24 cellular contexts compared by ENCODE assay signal in the genomic region with DNA sequence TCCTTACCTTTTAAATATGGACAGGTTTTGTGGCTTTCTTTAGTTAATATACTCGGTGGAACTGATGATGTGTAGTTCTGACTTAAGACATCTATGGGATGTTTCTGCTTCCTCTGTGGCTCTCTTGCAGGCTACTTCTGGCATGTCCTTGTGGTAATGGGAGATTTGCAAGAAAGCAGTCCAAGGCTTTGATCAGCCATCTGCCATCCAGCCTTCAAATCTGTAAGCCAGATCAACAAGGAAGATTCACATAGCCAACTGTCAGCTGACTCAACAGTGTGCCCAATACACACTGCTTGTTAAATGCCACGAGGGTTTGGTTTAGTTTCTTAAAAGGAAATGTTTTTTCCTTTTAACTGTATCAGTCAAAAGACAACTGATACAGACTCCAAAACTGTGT.
"Had no signal": no experiment of that assay in that cellular context is flagged by ENCODE, and none has a peak within 500 bp of the region (broad histone marks: within the 10 kb centered on the region; RNA-seq: fewer than 3 reads in every experiment).

No MANE protein-coding gene starts in this region.

- H3K4me3 Mint-ChIP-seq: activated B cell treated with CpG ODN at 0.5 μM for 24 hours; activated CD4-positive, alpha-beta T cell treated with anti-CD3 and anti-CD28 coated beads for 36 hours; activated naive CD4-positive, alpha-beta T cell treated with anti-CD3 and anti-CD28 coated beads for 36 hours; activated naive CD8-positive, alpha-beta T cell treated with anti-CD3 and anti-CD28 coated beads, Interleukin-2, amount 10 ng/mL, durations not matched to agents 7 days and 5 days; activated T-cell treated with anti-CD3 and anti-CD28 coated beads, Interleukin-2, amount 50 U/mL, for 72 hours; endodermal cell had no signal

- H3K27me3 Mint-ChIP-seq: activated B cell treated with CpG ODN at 0.5 μM for 24 hours; activated CD4-positive, alpha-beta T cell treated with anti-CD3 and anti-CD28 coated beads for 36 hours; activated naive CD8-positive, alpha-beta T cell treated with anti-CD3 and anti-CD28 coated beads, Interleukin-2, amount 10 ng/mL, durations not matched to agents 7 days and 5 days had no signal

- H3K36me3 Mint-ChIP-seq: activated naive CD8-positive, alpha-beta T cell treated with anti-CD3 and anti-CD28 coated beads, Interleukin-2, amount 10 ng/mL, durations not matched to agents 7 days and 5 days had no signal

- H3K9me3 Mint-ChIP-seq: endodermal cell had no signal

- H3K4me1 ChIP-seq: esophagus squamous epithelium, gastrocnemius medialis, sigmoid colon, spleen, upper lobe of right lung had no signal

- H3K4me1 Mint-ChIP-seq: activated B cell treated with CpG ODN at 0.5 μM for 24 hours; activated CD4-positive, alpha-beta T cell treated with anti-CD3 and anti-CD28 coated beads for 36 hours; activated naive CD8-positive, alpha-beta T cell treated with anti-CD3 and anti-CD28 coated beads, Interleukin-2, amount 10 ng/mL, durations not matched to agents 7 days and 5 days had no signal

- H3K4me3 ChIP-seq: coronary artery, esophagus squamous epithelium, gastrocnemius medialis, sigmoid colon, spleen, upper lobe of right lung had no signal

- ATAC-seq: activated CD4-positive, alpha-beta T cell treated with anti-CD3 and anti-CD28 coated beads for 36 hours; activated T-cell treated with anti-CD3 and anti-CD28 coated beads, Interleukin-2, amount 50 U/mL, for 72 hours; gastrocnemius medialis; left cardiac atrium; upper lobe of right lung had no signal

- H3K27ac ChIP-seq: coronary artery, esophagus squamous epithelium, gastrocnemius medialis, sigmoid colon, spleen, upper lobe of right lung had no signal

- H3K27me3 ChIP-seq: esophagus squamous epithelium, gastrocnemius medialis, sigmoid colon, spleen, upper lobe of right lung had no signal

- H3K9me3 ChIP-seq: esophagus squamous epithelium, gastrocnemius medialis, sigmoid colon, upper lobe of right lung had no signal

- DNase-seq: activated B cell treated with CpG ODN at 0.5 μM for 24 hours; activated CD4-positive, alpha-beta T cell treated with anti-CD3 and anti-CD28 coated beads for 36 hours; activated CD4-positive, alpha-beta T cell treated with anti-CD3 and anti-CD28 coated beads, Interleukin-2, amount 50 U/mL, for 48 hours; activated CD8-positive, alpha-beta memory T cell treated with anti-CD3 and anti-CD28 coated beads, Interleukin-2, amount 50 U/mL, for 48 hours; activated effector memory CD4-positive, alpha-beta T cell treated with Interleukin-2 at 50 U/mL for 16 hours; activated naive CD4-positive, alpha-beta T cell treated with anti-CD3 and anti-CD28 coated beads for 36 hours; activated naive CD8-positive, alpha-beta T cell treated with anti-CD3 and anti-CD28 coated beads, Interleukin-2, amount 10 ng/mL, durations not matched to agents 7 days and 5 days; activated T-cell treated with anti-CD3 and anti-CD28 coated beads, Interleukin-2, amount 50 U/mL, for 72 hours; amygdala; cerebellar nuclear complex; endodermal cell; esophagus squamous epithelium; gastrocnemius medialis; head of caudate nucleus; hypothalamus; left cardiac atrium; occipital lobe; sigmoid colon; spleen; stimulated activated CD4-positive, alpha-beta T cell treated with anti-CD3 and anti-CD28 coated beads, Interleukin-4, amount 100 ng/mL, for 24 hours; stimulated activated naive CD4-positive, alpha-beta T cell treated with Interleukin-2 at 50 U/mL for 16 hours; T-helper 1 cell; upper lobe of right lung had no signal

- H3K27ac Mint-ChIP-seq: activated B cell treated with CpG ODN at 0.5 μM for 24 hours; activated CD4-positive, alpha-beta T cell treated with anti-CD3 and anti-CD28 coated beads for 36 hours; activated naive CD4-positive, alpha-beta T cell treated with anti-CD3 and anti-CD28 coated beads for 36 hours; activated naive CD8-positive, alpha-beta T cell treated with anti-CD3 and anti-CD28 coated beads, Interleukin-2, amount 10 ng/mL, durations not matched to agents 7 days and 5 days; activated T-cell treated with anti-CD3 and anti-CD28 coated beads, Interleukin-2, amount 50 U/mL, for 72 hours; endodermal cell had no signal

- H3K36me3 ChIP-seq: esophagus squamous epithelium, gastrocnemius medialis, sigmoid colon, spleen, upper lobe of right lung had no signal
